ENCODE assay signal across 8 cellular contexts in genomic region chr3:100492059-100492809, GRCh38. TPM values are rescaled to one million over a fixed set of nuclear protein-coding genes. Genes with fewer than 3 reads are reported as not detected.
DNase-seq lines count a peak whose midpoint lies in the region; ATAC-seq and TF ChIP-seq lines count a peak whose summit lies in the region.

A gene with protein sequence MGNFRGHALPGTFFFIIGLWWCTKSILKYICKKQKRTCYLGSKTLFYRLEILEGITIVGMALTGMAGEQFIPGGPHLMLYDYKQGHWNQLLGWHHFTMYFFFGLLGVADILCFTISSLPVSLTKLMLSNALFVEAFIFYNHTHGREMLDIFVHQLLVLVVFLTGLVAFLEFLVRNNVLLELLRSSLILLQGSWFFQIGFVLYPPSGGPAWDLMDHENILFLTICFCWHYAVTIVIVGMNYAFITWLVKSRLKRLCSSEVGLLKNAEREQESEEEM (plus strand): TSS chr3:100492619. CDS start chr3:100555212, 62,593 bp downstream.

- POLR2A ChIA-PET in AG04449 (lab: Yijun Ruan, JAX) = interaction anchor here (0.6 to 1.4 kb wide), 8 partner anchors 9 to 97 kb away, joined by 3 to 8 read pairs (median 4); partner anchors contain the start of genes LNP1 and TOMM70

- ATAC-seq in GM18909 (IDR thresholded peaks at IDR 0.05; ENCODE audit: poor library complexity, unreplicated experiment) (peak; percentile 97), HG03139 (IDR thresholded peaks at IDR 0.05; ENCODE audit: unreplicated experiment) (peak; percentile 99)

- no peak for TF ChIP-seq CTCF in AG04449 (IDR thresholded peaks at IDR 0.05; ENCODE audit: insufficient read depth, low read length, missing control alignments)
- no peak for TF ChIP-seq CTCF in kidney epithelial cell (IDR thresholded peaks at IDR 0.05; ENCODE audit: insufficient read depth, low read length, poor library complexity, severe bottlenecking)

- DNase-seq in AG04449 (ENCODE audit: low read depth, low spot score) = peak; percentile 74
- peak; percentile 94 for DNase-seq in NCI-H2227 (lab: John Stamatoyannopoulos, UW; ENCODE audit: unreplicated experiment)
- peak; percentile 80 for DNase-seq in activated CD4-positive, CD25-positive, alpha-beta regulatory T cell treated with anti-CD3 and anti-CD28 coated beads, Interleukin-2, amount 50 U/mL, for 72 hours
- DNase-seq in cerebellum (ENCODE audit: low spot score) = peak; percentile 88
- DNase-seq in kidney epithelial cell (ENCODE audit: low read depth) = peak; percentile 63
- peak; percentile 6 to 76 for DNase-seq in stimulated activated CD4-positive, alpha-beta T cell treated with anti-CD3 and anti-CD28 coated beads, Interleukin-15, amount 100 ng/mL, for 1 hour (ENCODE audit: low read depth in 1 of 2, low spot score in 1 of 2)

- no peaks in the 10 kb centered on the region for H3K36me3 ChIP-seq in kidney epithelial cell (ENCODE audit: control insufficient read depth, insufficient read depth, low read length)

- no peaks in the 10 kb centered on the region for H3K27me3 ChIP-seq in kidney epithelial cell (ENCODE audit: control insufficient read depth, insufficient read depth, low read length)

- CTCF ChIA-PET in AG04449 (lab: Yijun Ruan, JAX) = interaction anchor here (0.7 to 1.2 kb wide), 5 partner anchors 12 to 98 kb away, joined by 3 to 8 read pairs (median 4); no protein-coding TSS in a partner anchor

- H3K4me3 ChIP-seq in AG04449 (ENCODE audit: low read depth, low read length) (peak within 1 kb of the TSS; percentile 65), kidney epithelial cell (ENCODE audit: low read depth, low read length) (peak within 1 kb of the TSS; percentile 72)

RNA-seq across cellular contexts. Expression of the gene that starts here (rescaled TPM):
- total RNA-seq in cerebellum (4.0 TPM), kidney epithelial cell (10.2 and 10.5 TPM in 2 replicates)

Comparison
In these comparisons a context has a peak if more than half of its experiments do, and no peak if none do; other contexts are left out.
1. Peak in every context shown above with its lines: DNase-seq, ATAC-seq and H3K4me3 ChIP-seq.
2. DNase-seq: peak in every context shown above with its lines; median percentile 94 in NCI-H2227; 88 in cerebellum; 80 in activated CD4-positive, CD25-positive, alpha-beta regulatory T cell treated with anti-CD3 and anti-CD28 coated beads, Interleukin-2, amount 50 U/mL, for 72 hours; 74 in AG04449; 63 in kidney epithelial cell; 41 in stimulated activated CD4-positive, alpha-beta T cell treated with anti-CD3 and anti-CD28 coated beads, Interleukin-15, amount 100 ng/mL, for 1 hour.